ENCODE assay signal across 8 cellular contexts in the genomic region with DNA sequence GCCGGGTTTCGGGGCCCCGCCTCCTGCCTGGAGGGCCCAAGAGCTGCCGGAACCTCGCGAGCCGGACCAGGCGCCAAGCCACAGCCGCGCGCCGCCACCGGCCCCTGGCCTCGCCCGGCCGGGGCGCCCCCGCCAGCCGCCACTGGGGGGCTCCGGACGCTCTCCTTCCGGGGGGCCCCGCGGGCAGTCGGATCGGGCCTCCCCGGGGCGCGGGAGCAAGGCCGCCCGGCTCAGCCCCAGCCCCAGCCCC. TPM values are rescaled to one million over a fixed set of nuclear protein-coding genes. Genes with fewer than 3 reads are reported as not detected.
DNase-seq lines count a peak whose midpoint lies in the region; ATAC-seq and TF ChIP-seq lines count a peak whose summit lies in the region.

No MANE protein-coding gene starts in this region.

- H3K27ac Mint-ChIP-seq in activated B cell treated with CpG ODN at 0.5 μM for 24 hours: peak overlapping the region; percentile 84
- peak overlapping the region; percentile 79 to 99 for H3K27ac Mint-ChIP-seq in natural killer cell treated with Interleukin-12 subunit alpha and Interleukin-12 subunit beta and Interleukin-15 and Interleukin-18, amount 100 ng/mL, for 72 hours

- ATAC-seq in GM19372 (IDR thresholded peaks at IDR 0.05; ENCODE audit: low read depth, unreplicated experiment) (peak; percentile 51), activated B cell treated with CpG ODN at 0.5 μM for 24 hours (ENCODE audit: low read depth) (no peak)
- no peak for ATAC-seq in natural killer cell treated with Interleukin-12 subunit alpha and Interleukin-12 subunit beta and Interleukin-15 and Interleukin-18, amount 100 ng/mL, for 72 hours

- H3K27me3 Mint-ChIP-seq in activated B cell treated with CpG ODN at 0.5 μM for 24 hours: no peaks in the 10 kb centered on the region
- H3K27me3 Mint-ChIP-seq in natural killer cell treated with Interleukin-12 subunit alpha and Interleukin-12 subunit beta and Interleukin-15 and Interleukin-18, amount 100 ng/mL, for 72 hours: peaks cover 0 to 3% of the 10 kb centered on the region in 2 donors

- peaks cover 6% of the 10 kb centered on the region for H3K36me3 Mint-ChIP-seq in activated B cell treated with CpG ODN at 0.5 μM for 24 hours (ENCODE audit: low read depth)
- H3K36me3 Mint-ChIP-seq in natural killer cell treated with Interleukin-12 subunit alpha and Interleukin-12 subunit beta and Interleukin-15 and Interleukin-18, amount 100 ng/mL, for 72 hours: peaks cover 7% of the 10 kb centered on the region

- no peaks in the 10 kb centered on the region for H3K9me3 Mint-ChIP-seq in activated B cell treated with CpG ODN at 0.5 μM for 24 hours
- no peaks in the 10 kb centered on the region for H3K9me3 Mint-ChIP-seq in natural killer cell treated with Interleukin-12 subunit alpha and Interleukin-12 subunit beta and Interleukin-15 and Interleukin-18, amount 100 ng/mL, for 72 hours

- peaks cover 26% of the 10 kb centered on the region for H3K4me1 Mint-ChIP-seq in activated B cell treated with CpG ODN at 0.5 μM for 24 hours
- peaks cover 24 to 25% of the 10 kb centered on the region in 2 donors for H3K4me1 Mint-ChIP-seq in natural killer cell treated with Interleukin-12 subunit alpha and Interleukin-12 subunit beta and Interleukin-15 and Interleukin-18, amount 100 ng/mL, for 72 hours (ENCODE audit: low read depth in 2 of 2)

- intact Hi-C loops in activated B cell treated with CpG ODN at 0.5 μM for 24 hours (cut with micrococcal nuclease): loop anchor here (1.0 to 5.0 kb wide), 9 partner anchors 18 to 968 kb away; a partner anchor contains a TSS

- CTCF ChIA-PET in activated B cell treated with CpG ODN at 0.5 μM for 24 hours (lab: Charles Lee): interaction anchor here (1.0 to 2.1 kb wide), 4 partner anchors 15 to 767 kb away, joined by 3 to 9 read pairs (median 4); no protein-coding TSS in a partner anchor

- peak overlapping the region; percentile 47 for H3K4me3 ChIP-seq in Jurkat, Clone E6-1 (ENCODE audit: low read length)
- peak overlapping the region; percentile 50 for H3K4me3 ChIP-seq in fibroblast of mammary gland (ENCODE audit: control insufficient read depth, low read depth, low read length)

- DNase-seq in DMS 273 (lab: John Stamatoyannopoulos, UW; ENCODE audit: unreplicated experiment): peak; percentile 95
- no peak for DNase-seq in Jurkat, Clone E6-1 (ENCODE audit: low read depth, low spot score)
- peak; percentile 90 for DNase-seq in activated B cell treated with CpG ODN at 0.5 μM for 24 hours
- DNase-seq in fibroblast of mammary gland (ENCODE audit: low read depth): no peak
- peak; percentile 91 for DNase-seq in natural killer cell treated with Interleukin-12 subunit alpha and Interleukin-12 subunit beta and Interleukin-15 and Interleukin-18, amount 100 ng/mL, for 72 hours (ENCODE audit: low spot score)
- no peak for DNase-seq in NK-92 treated with Interleukin-12 subunit alpha and Interleukin-12 subunit beta, amount 100 ng/mL, for 24 hours (lab: John Stamatoyannopoulos, UW)
- no peak for DNase-seq in SK-N-DZ (ENCODE audit: low spot score)

- no peak for TF ChIP-seq CTCF in activated B cell treated with CpG ODN at 0.5 μM for 24 hours (IDR thresholded peaks at IDR 0.05)
- TF ChIP-seq CTCF in fibroblast of mammary gland (conservative IDR thresholded peaks at IDR 0.05; ENCODE audit: control insufficient read depth, insufficient read depth, low read depth, low read length): no peak

- POLR2A ChIA-PET in activated B cell treated with CpG ODN at 0.5 μM for 24 hours (lab: Charles Lee): interaction anchor here (0.6 to 4.2 kb wide), 17 partner anchors 9 to 887 kb away, joined by 3 to 146 read pairs (median 4); a partner anchor contains a TSS

- H3K4me3 Mint-ChIP-seq in activated B cell treated with CpG ODN at 0.5 μM for 24 hours: peak overlapping the region; percentile 80
- peak overlapping the region; percentile 72 for H3K4me3 Mint-ChIP-seq in natural killer cell treated with Interleukin-12 subunit alpha and Interleukin-12 subunit beta and Interleukin-15 and Interleukin-18, amount 100 ng/mL, for 72 hours

RNA-seq across cellular contexts. Expression of a gene that starts 17.4 kb away (rescaled TPM):
- not detected for polyA plus RNA-seq in Jurkat, Clone E6-1 (2012; ENCODE audit: insufficient read depth, insufficient read length)
- total RNA-seq in activated B cell treated with CpG ODN at 0.5 μM for 24 hours: 11.4 TPM in 2 replicates
- total RNA-seq in natural killer cell treated with Interleukin-12 subunit alpha and Interleukin-12 subunit beta and Interleukin-15 and Interleukin-18, amount 100 ng/mL, for 72 hours: not detected
- polyA plus RNA-seq in SK-N-DZ (2014; cell fraction: cytosol; rRNA removed): not detected in 2 replicates
- polyA plus RNA-seq in SK-N-DZ (2014; cell fraction: nucleus; rRNA removed): not detected in 2 replicates

RNA-seq across cellular contexts. Expression of a gene that starts 45.9 kb away (rescaled TPM):
- not detected for polyA plus RNA-seq in Jurkat, Clone E6-1 (2012; ENCODE audit: insufficient read depth, insufficient read length)
- total RNA-seq in activated B cell treated with CpG ODN at 0.5 μM for 24 hours: 1.9 and 2.1 TPM in 2 replicates
- total RNA-seq in natural killer cell treated with Interleukin-12 subunit alpha and Interleukin-12 subunit beta and Interleukin-15 and Interleukin-18, amount 100 ng/mL, for 72 hours: not detected
- polyA plus RNA-seq in SK-N-DZ (2014; cell fraction: cytosol; rRNA removed): not detected in 2 replicates
- polyA plus RNA-seq in SK-N-DZ (2014; cell fraction: nucleus; rRNA removed): not detected in 2 replicates

Comparison
In these comparisons a context has a peak if more than half of its experiments do, and no peak if none do; other contexts are left out.
1. DNase-seq: peak in DMS 273 (single experiment), activated B cell treated with CpG ODN at 0.5 μM for 24 hours (single experiment) and natural killer cell treated with Interleukin-12 subunit alpha and Interleukin-12 subunit beta and Interleukin-15 and Interleukin-18, amount 100 ng/mL, for 72 hours (single experiment); none in Jurkat, Clone E6-1 (single experiment), fibroblast of mammary gland (single experiment), NK-92 treated with Interleukin-12 subunit alpha and Interleukin-12 subunit beta, amount 100 ng/mL, for 24 hours (single experiment) and SK-N-DZ (single experiment).
2. RNA of a gene that starts 17.4 kb away (total RNA-seq): 11.4 TPM in activated B cell treated with CpG ODN at 0.5 μM for 24 hours; not detected in natural killer cell treated with Interleukin-12 subunit alpha and Interleukin-12 subunit beta and Interleukin-15 and Interleukin-18, amount 100 ng/mL, for 72 hours; every median in the first group is over 10 times any median in the second.